ENCODE assay signal across 15 cellular contexts in the genomic region with DNA sequence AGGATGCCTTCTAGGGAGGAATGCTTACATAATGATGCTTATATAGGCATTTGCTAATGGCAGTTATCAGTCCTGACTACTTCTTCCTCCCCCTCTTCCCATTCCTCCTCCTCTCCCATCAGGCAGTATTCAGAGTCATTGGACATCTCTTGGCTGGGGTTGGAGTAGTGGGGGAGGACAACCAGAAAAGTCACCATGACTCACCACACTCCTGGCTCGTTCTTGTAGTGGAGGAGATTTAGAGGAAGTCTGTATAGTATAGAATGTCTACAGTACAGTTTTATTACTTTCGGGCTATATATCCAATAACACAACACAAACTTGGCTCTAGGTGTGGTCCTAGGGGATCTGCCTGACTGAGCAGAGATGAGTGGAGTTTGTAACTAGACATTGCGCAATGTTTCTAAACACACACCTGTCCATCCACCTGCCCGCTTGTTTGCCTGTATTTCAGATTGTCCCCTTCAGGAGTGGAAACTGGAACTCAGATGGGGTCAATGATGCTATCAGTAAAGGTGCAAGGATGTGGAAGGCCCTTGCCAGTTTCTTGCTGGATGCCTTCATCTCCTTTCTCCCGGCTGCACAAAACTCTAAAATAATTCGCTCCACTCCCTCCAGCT. TPM values are rescaled to one million over a fixed set of nuclear protein-coding genes. Genes with fewer than 3 reads are reported as not detected.
DNase-seq lines count a peak whose midpoint lies in the region; ATAC-seq, FAIRE-seq and TF ChIP-seq lines count a peak whose summit lies in the region.
"Had no signal": no experiment of that assay in that cellular context is flagged by ENCODE, and none has a peak within 500 bp of the region (broad histone marks: within the 10 kb centered on the region; RNA-seq: fewer than 3 reads in every experiment).

No MANE protein-coding gene starts in this region.

- no peaks in the 10 kb centered on the region for H3K9me3 ChIP-seq in HEK293 (ENCODE audit: control insufficient read depth, insufficient read depth, low read depth, low read length)
- no peaks in the 10 kb centered on the region for H3K9me3 ChIP-seq in hepatocyte (ENCODE audit: low read depth)
- H3K9me3 ChIP-seq: uterus had no signal

- no peak overlapping the region for H2AFZ ChIP-seq in hepatocyte

- no peak overlapping the region for H3K27ac ChIP-seq in HEK293 (ENCODE audit: extremely low read depth, low read depth, low read length)
- no peak overlapping the region for H3K27ac ChIP-seq in hepatocyte
- H3K27ac ChIP-seq: uterus had no signal

- in situ Hi-C loops in ACHN (cut with HindIII; ENCODE audit: low pct_ligation_motif_present, low pct_unique_long_range_greater_than_20kb, low sequenced_read_pairs): no loop called here

- WGBS in hepatocyte (ENCODE audit: low lambda C conversion rate, missing lambda C conversion rate): 57% methylated on average over 6 of the region's 6 CpGs

- no peak for TF ChIP-seq POLR2A in GM12891 (IDR thresholded peaks at IDR 0.05; ENCODE audit: low read depth, low read length)

- no peaks in the 10 kb centered on the region for H3K36me3 ChIP-seq in HEK293 (ENCODE audit: control insufficient read depth in 2 of 2, insufficient read depth in 1 of 2, low read length in 2 of 2)
- no peaks in the 10 kb centered on the region for H3K36me3 ChIP-seq in hepatocyte (replicated peaks; ENCODE audit: insufficient read depth, low read depth)
- H3K36me3 ChIP-seq: uterus had no signal

- FAIRE-seq in GM12891 (lab: Jason Lieb, UNC): no peak

- no peak overlapping the region for H3K4me2 ChIP-seq in hepatocyte

- CTCF ChIA-PET in HEK293 (lab: Yijun Ruan, JAX): interaction anchor here (0.7 kb wide), 1 partner anchor 1048 kb away, joined by 4 read pairs; no protein-coding TSS in a partner anchor

- DNase-seq in ACHN: peak; percentile 6
- DNase-seq in SW480 (ENCODE audit: low spot score): peak; percentile 13
- peak; percentile 39 for DNase-seq in hepatocyte (ENCODE audit: low spot score)
- DNase-seq in GM12891 (ENCODE audit: insufficient read length, low spot score): no peak
- DNase-seq in SHP77 treated with DMSO at 0.1 percent for 48 hours (lab: John Stamatoyannopoulos, UW): no peak
- no peak for DNase-seq in activated naive CD4-positive, alpha-beta T cell treated with Interleukin-2 at 50 U/mL for 16 hours
- DNase-seq: left cardiac atrium, NCI-H1930 had no signal

- no peaks in the 10 kb centered on the region for H3K9me2 ChIP-seq in hepatocyte (replicated peaks; ENCODE audit: insufficient read depth)

- H3K27me3 ChIP-seq in hepatocyte: no peaks in the 10 kb centered on the region
- H3K27me3 ChIP-seq: uterus had no signal

- no peak for ATAC-seq in HG02642 (IDR thresholded peaks at IDR 0.05; ENCODE audit: poor library complexity, unreplicated experiment)
- ATAC-seq: activated naive CD4-positive, alpha-beta T cell treated with anti-CD3 and anti-CD28 coated beads, Interleukin-2, amount 50 U/mL, for 72 hours had no signal

- TF ChIP-seq CTCF in HEK293 (tag by site-specific recombination; IDR thresholded peaks at IDR 0.05) (no peak), hepatocyte (IDR thresholded peaks at IDR 0.05; ENCODE audit: poor library complexity) (no peak)

- no peak overlapping the region for H3K4me3 ChIP-seq in HEK293 (ENCODE audit: low read depth, low read length)
- no peak overlapping the region for H3K4me3 ChIP-seq in hepatocyte
- H3K4me3 ChIP-seq: uterus had no signal

- no peaks in the 10 kb centered on the region for H4K20me1 ChIP-seq in hepatocyte (ENCODE audit: insufficient read depth, poor library complexity, severe bottlenecking)

- H3K4me1 ChIP-seq in HEK293 (ENCODE audit: control insufficient read depth, insufficient read depth, low read length): no peaks in the 10 kb centered on the region
- H3K4me1 ChIP-seq in hepatocyte (ENCODE audit: insufficient read depth): no peaks in the 10 kb centered on the region
- H3K4me1 ChIP-seq: uterus had no signal

- POLR2A ChIA-PET in HEK293 (lab: Yijun Ruan, JAX): no interaction called here

- H3K79me2 ChIP-seq in hepatocyte: no peaks in the 10 kb centered on the region

TF ChIP-seq in HEK293, 187 proteins besides CTCF, POLR2A, EP300 and RAD21:
- TF ChIP-seq ZNF544 (tag by site-specific recombination; IDR thresholded peaks at IDR 0.05) (no peak), ZFHX2 (tag by site-specific recombination; conservative IDR thresholded peaks at IDR 0.05) (no peak; the same call in 1 of the 2 replicates), EGR2 (tag by site-specific recombination; IDR thresholded peaks at IDR 0.05; ENCODE audit: low read depth) (peak; percentile 55), ZNF398 (tag by site-specific recombination; IDR thresholded peaks at IDR 0.05) (peak; percentile 63), ZNF184 (tag by site-specific recombination; IDR thresholded peaks at IDR 0.05) (no peak)
TF ChIP-seq in HEK293: peak in this region for 2.

TF ChIP-seq in GM12891, 5 proteins besides CTCF, POLR2A, EP300 and RAD21:
- TF ChIP-seq SPI1 (IDR thresholded peaks at IDR 0.05; ENCODE audit: low read depth, low read length): no peak
- no peak for TF ChIP-seq PAX5 (IDR thresholded peaks at IDR 0.05; ENCODE audit: insufficient read depth, low read length, severe bottlenecking)

RNA-seq across cellular contexts. Expression of gene KIAA1210, which starts 27.9 kb away (rescaled TPM):
- total RNA-seq in hepatocyte: 0.03 and 0.40 TPM in 2 replicates
- not detected in 2 replicates for polyA plus RNA-seq in hepatocyte
- not detected for polyA plus RNA-seq in GM12891 (2012; ENCODE audit: low read depth, missing spikeins)
- total RNA-seq: activated CD8-positive, alpha-beta memory T cell treated with anti-CD3 and anti-CD28 coated beads for 36 hours; activated naive CD4-positive, alpha-beta T cell treated with anti-CD3 and anti-CD28 coated beads, Interleukin-2, amount 50 U/mL, for 72 hours; neural crest cell had no signal
- polyA plus RNA-seq: BJ had no signal

Comparison
In these comparisons a context has a peak if more than half of its experiments do, and no peak if none do; other contexts are left out.
1. DNase-seq: peak in ACHN (single experiment), SW480 (single experiment) and hepatocyte (single experiment); none in GM12891 (single experiment), SHP77 treated with DMSO at 0.1 percent for 48 hours (single experiment) and activated naive CD4-positive, alpha-beta T cell treated with Interleukin-2 at 50 U/mL for 16 hours (single experiment).